In genomic region chr4:185839770-185840169, GRCh38 we compare ENCODE assay signal across 13 cellular contexts. TPM values are rescaled to one million over a fixed set of nuclear protein-coding genes. Genes with fewer than 3 reads are reported as not detected.
DNase-seq lines count a peak whose midpoint lies in the region; ATAC-seq and TF ChIP-seq lines count a peak whose summit lies in the region.
"Had no signal": no experiment of that assay in that cellular context is flagged by ENCODE, and none has a peak within 500 bp of the region (broad histone marks: within the 10 kb centered on the region; RNA-seq: fewer than 3 reads in every experiment).

No MANE protein-coding gene starts in this region.

- H3K9ac ChIP-seq in endodermal cell (ENCODE audit: extremely low read depth, low read length, poor library complexity, severe bottlenecking): no peak overlapping the region
- H3K9ac ChIP-seq in mesendoderm (ENCODE audit: low read length): no peak overlapping the region
- H3K9ac ChIP-seq: KMS-11 had no signal

- no peak for DNase-seq in PC-9
- peak; percentile 54 for DNase-seq in endodermal cell
- peak; percentile 62 for DNase-seq in mesendoderm
- DNase-seq in thoracic aorta (ENCODE audit: low spot score): no peak
- no peak for DNase-seq in stimulated activated CD8-positive, alpha-beta memory T cell treated with anti-CD3 and anti-CD28 coated beads, Interleukin-4, amount 100 ng/mL, for 48 hours
- DNase-seq in DMS114 treated with DMSO at 0.1 percent for 48 hours (lab: John Stamatoyannopoulos, UW; ENCODE audit: unreplicated experiment): no peak
- DNase-seq in DMS79 (lab: John Stamatoyannopoulos, UW): no peak
- DNase-seq: amygdala; natural killer cell; stimulated activated CD4-positive, alpha-beta T cell treated with anti-CD3 and anti-CD28 coated beads, Interleukin-4, amount 100 ng/mL, for 24 hours; upper lobe of left lung had no signal

- peaks cover 5% of the 10 kb centered on the region for H3K9me3 Mint-ChIP-seq in endodermal cell

- H3K79me1 ChIP-seq in mesendoderm (ENCODE audit: low read length): no peaks in the 10 kb centered on the region

- no peak overlapping the region for H2BK120ac ChIP-seq in mesendoderm (ENCODE audit: low read depth, low read length)

- peak overlapping the region; percentile 26 for H3K4ac ChIP-seq in mesendoderm (ENCODE audit: low read depth, low read length)

- H3K4me2 ChIP-seq in PC-9 (peak overlapping the region; percentile 56), mesendoderm (ENCODE audit: low read length) (no peak overlapping the region)
- H3K4me2 ChIP-seq: KMS-11 had no signal

- peak overlapping the region; percentile 40 for H3K56ac ChIP-seq in mesendoderm (ENCODE audit: low read length)

- CTCF ChIA-PET in PC-9 (lab: Charles Lee): interaction anchor here (0.7 to 1.1 kb wide), 2 partner anchors 57 to 109 kb away, joined by 4 read pairs; no protein-coding TSS in a partner anchor

- intact Hi-C loops in PC-9 (cut with micrococcal nuclease; ENCODE audit: unreplicated experiment): loop anchor here (1.0 to 10.0 kb wide), 4 partner anchors 27 to 195 kb away; no protein-coding TSS in a partner anchor

- peaks cover 19% of the 10 kb centered on the region for H3F3A ChIP-seq in PC-9 (ENCODE audit: insufficient read depth, low read depth)

- peak overlapping the region; percentile 6 for H2BK5ac ChIP-seq in mesendoderm (ENCODE audit: low read length)

- no peak overlapping the region for H2AK5ac ChIP-seq in mesendoderm (ENCODE audit: low read length)

- H3K27ac ChIP-seq in PC-9: peak overlapping the region; percentile 76
- H3K27ac ChIP-seq in endodermal cell (ENCODE audit: low read depth, low read length): peak overlapping the region; percentile 95
- H3K27ac ChIP-seq in mesendoderm (ENCODE audit: low read depth, low read length): peak overlapping the region; percentile 74
- peak overlapping the region; percentile 80 to 81 for H3K27ac ChIP-seq in thoracic aorta
- H3K27ac ChIP-seq: KMS-11 had no signal

- H3K27me3 ChIP-seq in PC-9 (ENCODE audit: insufficient read depth, low read depth) (no peaks in the 10 kb centered on the region), endodermal cell (ENCODE audit: control insufficient read depth, insufficient read depth, low read length, poor library complexity, severe bottlenecking) (no peaks in the 10 kb centered on the region), mesendoderm (ENCODE audit: insufficient read depth, low read length, poor library complexity) (no peaks in the 10 kb centered on the region), thoracic aorta (replicated peaks; ENCODE audit: insufficient read depth) (no peaks in the 10 kb centered on the region)
- H3K27me3 ChIP-seq: upper lobe of left lung had no signal

- POLR2A ChIA-PET in PC-9 (lab: Charles Lee; ENCODE audit: unreplicated experiment): interaction anchor here (0.7 kb wide), 1 partner anchor 10 kb away, joined by 4 read pairs; no protein-coding TSS in a partner anchor

- H3K9me2 ChIP-seq in PC-9 (ENCODE audit: insufficient read depth): no peaks in the 10 kb centered on the region

- no peak overlapping the region for H4K5ac ChIP-seq in mesendoderm (ENCODE audit: low read length)

- H4K8ac ChIP-seq in mesendoderm (ENCODE audit: low read depth, low read length): no peak overlapping the region

- TF ChIP-seq CTCF in PC-9 (conservative IDR thresholded peaks at IDR 0.05) (no peak), endodermal cell (conservative IDR thresholded peaks at IDR 0.05) (no peak), thoracic aorta (IDR thresholded peaks at IDR 0.05) (no peak)

- no peaks in the 10 kb centered on the region for H3K36me3 Mint-ChIP-seq in endodermal cell (ENCODE audit: low read depth)
- H3K36me3 Mint-ChIP-seq: natural killer cell had no signal

- H3K4me3 ChIP-seq in PC-9 (no peak overlapping the region), endodermal cell (ENCODE audit: low read length) (no peak overlapping the region), mesendoderm (ENCODE audit: low read length) (no peak overlapping the region), thoracic aorta (peak overlapping the region; percentile 30)
- H3K4me3 ChIP-seq: upper lobe of left lung had no signal

- H3K36me3 ChIP-seq in PC-9 (ENCODE audit: low read depth) (no peaks in the 10 kb centered on the region), endodermal cell (ENCODE audit: control insufficient read depth, insufficient read depth, low read length) (no peaks in the 10 kb centered on the region), mesendoderm (ENCODE audit: control insufficient read depth, insufficient read depth, low read length) (no peaks in the 10 kb centered on the region), thoracic aorta (no peaks in the 10 kb centered on the region)
- H3K36me3 ChIP-seq: upper lobe of left lung had no signal

- no peaks in the 10 kb centered on the region for H4K20me1 ChIP-seq in PC-9 (ENCODE audit: insufficient read depth)

- no peaks in the 10 kb centered on the region for H3K9me3 ChIP-seq in PC-9 (ENCODE audit: insufficient read depth, low read depth)
- no peaks in the 10 kb centered on the region for H3K9me3 ChIP-seq in endodermal cell (ENCODE audit: control insufficient read depth, low read length)
- no peaks in the 10 kb centered on the region for H3K9me3 ChIP-seq in thoracic aorta
- H3K9me3 ChIP-seq: upper lobe of left lung had no signal

- no peak overlapping the region for H3K23ac ChIP-seq in mesendoderm (ENCODE audit: low read length)

- H2AFZ ChIP-seq in PC-9: no peak overlapping the region

- H2BK15ac ChIP-seq in mesendoderm (replicated peaks; ENCODE audit: low read depth): peak overlapping the region; percentile 0

- 40 to 66% methylated on average over 5 to 6 of the region's 6 CpGs for WGBS in endodermal cell (ENCODE audit: insufficient coverage in 1 of 2, insufficient read length in 1 of 2), 2 experiments
- no CpG with 5 or more reads among the region's 6 CpGs for WGBS in mesendoderm (ENCODE audit: extremely low coverage, insufficient coverage, low lambda C conversion rate)

- BruUV-seq in PC-9 (replicated peaks; lab: Mats Ljungman, UMichigan): TSS peak; percentile 91

- H3K4me1 ChIP-seq in PC-9 (replicated peaks; ENCODE audit: insufficient read depth) (peaks cover 29% of the 10 kb centered on the region), endodermal cell (ENCODE audit: control insufficient read depth, insufficient read depth, low read length) (peaks cover 19% of the 10 kb centered on the region), mesendoderm (ENCODE audit: control insufficient read depth, low read depth, low read length) (peaks cover 11% of the 10 kb centered on the region), thoracic aorta (ENCODE audit: control insufficient read depth in 1 of 2, low read depth in 2 of 2) (peaks cover 10 to 35% of the 10 kb centered on the region in 2 donors)

- no peaks in the 10 kb centered on the region for H3K27me3 Mint-ChIP-seq in endodermal cell (ENCODE audit: insufficient read depth)

- H3K4me3 Mint-ChIP-seq in endodermal cell: no peak overlapping the region
- H3K4me3 Mint-ChIP-seq: natural killer cell had no signal

- no peak overlapping the region for H3K27ac Mint-ChIP-seq in endodermal cell
- H3K27ac Mint-ChIP-seq: natural killer cell had no signal

- H3K4me1 Mint-ChIP-seq in endodermal cell: peaks cover 14% of the 10 kb centered on the region
- H3K4me1 Mint-ChIP-seq: natural killer cell had no signal

- H3K79me2 ChIP-seq in PC-9 (ENCODE audit: low read depth) (no peaks in the 10 kb centered on the region), mesendoderm (ENCODE audit: control insufficient read depth, insufficient read depth, low read length) (no peaks in the 10 kb centered on the region)

- ATAC-seq in thoracic aorta (ENCODE audit: insufficient number of reproducible peaks, low FRiP score, low read depth) (no peak), GM21723 (IDR thresholded peaks at IDR 0.05; ENCODE audit: unreplicated experiment) (no peak)
- ATAC-seq: natural killer cell had no signal

- peak overlapping the region; percentile 77 for H3K18ac ChIP-seq in mesendoderm (ENCODE audit: low read length)

RNA-seq across cellular contexts. Expression of gene SORBS2, which starts 27.8 kb away (rescaled TPM):
- total RNA-seq in PC-9 (2021): 15.7 and 16.4 TPM in 2 replicates
- total RNA-seq in endodermal cell: 10 to 100 TPM in 1 of 2 donors, 1 to 10 TPM in 1; 7.0 to 13.8 TPM
- 57.3 TPM for polyA plus RNA-seq in endodermal cell (2013, experiment 1 of 2)
- 60.3 TPM for polyA plus RNA-seq in endodermal cell (2013, experiment 2 of 2)
- 0.67 TPM for polyA plus RNA-seq in mesendoderm (2013, experiment 1 of 2)
- 0.76 TPM for polyA plus RNA-seq in mesendoderm (2013, experiment 2 of 2)
- total RNA-seq in thoracic aorta: 100 to 1,000 TPM; 268 to 443 TPM

Comparison
In these comparisons a context has a peak if more than half of its experiments do, and no peak if none do; other contexts are left out.
1. DNase-seq: peak in endodermal cell (single experiment) and mesendoderm (single experiment); none in PC-9 (0 of 2), thoracic aorta (single experiment), stimulated activated CD8-positive, alpha-beta memory T cell treated with anti-CD3 and anti-CD28 coated beads, Interleukin-4, amount 100 ng/mL, for 48 hours (single experiment), DMS114 treated with DMSO at 0.1 percent for 48 hours (single experiment) and DMS79 (single experiment).
2. RNA of gene SORBS2, which starts 27.8 kb away (total RNA-seq): 268 to 443 TPM in thoracic aorta; 15.7 to 16.4 TPM in PC-9 and 7.0 to 13.8 TPM in endodermal cell; every median in the first group is over 10 times any median in the second.
3. Peak in every context shown above with its lines, with median percentiles within 50 percentile points of each other: H3K27ac ChIP-seq.